2 cellular contexts compared by ENCODE assay signal in the genomic region with DNA sequence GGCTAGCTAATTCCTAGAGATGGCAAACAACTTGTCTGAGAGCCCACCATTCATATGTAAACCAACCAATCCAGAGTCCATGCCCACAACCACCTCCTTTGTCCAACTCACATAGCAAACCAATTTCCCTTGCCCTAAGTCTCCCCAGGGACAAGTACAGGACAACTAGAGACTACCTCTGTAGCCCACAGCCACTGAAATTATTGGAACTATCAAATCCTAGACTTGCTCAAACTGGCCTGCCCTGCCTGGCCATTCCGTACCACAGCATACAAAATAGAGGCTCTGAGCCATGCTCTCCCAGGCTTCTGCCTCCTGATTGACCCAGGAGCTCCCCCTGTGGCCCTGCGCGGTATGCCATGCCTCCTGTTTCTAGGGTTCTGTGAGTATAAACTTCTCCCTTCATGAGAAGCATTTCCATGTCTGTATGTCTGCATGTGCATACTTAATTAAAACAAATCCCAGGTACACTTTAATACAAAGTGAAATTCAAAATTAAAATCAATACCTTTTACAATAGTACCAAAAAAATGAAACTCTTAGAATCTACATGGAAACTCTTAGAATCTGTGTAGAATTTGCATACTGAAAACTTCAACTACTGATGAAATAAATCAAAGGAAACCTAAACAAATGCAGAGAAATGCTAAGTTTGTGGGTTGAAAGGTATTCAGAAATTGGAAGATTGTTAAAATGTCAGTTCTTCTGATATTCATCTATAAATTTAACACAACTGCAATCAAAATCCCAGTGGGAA.
TF ChIP-seq lines count a peak whose summit lies in the region.

No MANE protein-coding gene starts in this region.

TF ChIP-seq in SK-N-SH, 30 proteins besides CTCF, POLR2A, EP300 and RAD21 (continued from another document):
- TF ChIP-seq, protein P1, sequence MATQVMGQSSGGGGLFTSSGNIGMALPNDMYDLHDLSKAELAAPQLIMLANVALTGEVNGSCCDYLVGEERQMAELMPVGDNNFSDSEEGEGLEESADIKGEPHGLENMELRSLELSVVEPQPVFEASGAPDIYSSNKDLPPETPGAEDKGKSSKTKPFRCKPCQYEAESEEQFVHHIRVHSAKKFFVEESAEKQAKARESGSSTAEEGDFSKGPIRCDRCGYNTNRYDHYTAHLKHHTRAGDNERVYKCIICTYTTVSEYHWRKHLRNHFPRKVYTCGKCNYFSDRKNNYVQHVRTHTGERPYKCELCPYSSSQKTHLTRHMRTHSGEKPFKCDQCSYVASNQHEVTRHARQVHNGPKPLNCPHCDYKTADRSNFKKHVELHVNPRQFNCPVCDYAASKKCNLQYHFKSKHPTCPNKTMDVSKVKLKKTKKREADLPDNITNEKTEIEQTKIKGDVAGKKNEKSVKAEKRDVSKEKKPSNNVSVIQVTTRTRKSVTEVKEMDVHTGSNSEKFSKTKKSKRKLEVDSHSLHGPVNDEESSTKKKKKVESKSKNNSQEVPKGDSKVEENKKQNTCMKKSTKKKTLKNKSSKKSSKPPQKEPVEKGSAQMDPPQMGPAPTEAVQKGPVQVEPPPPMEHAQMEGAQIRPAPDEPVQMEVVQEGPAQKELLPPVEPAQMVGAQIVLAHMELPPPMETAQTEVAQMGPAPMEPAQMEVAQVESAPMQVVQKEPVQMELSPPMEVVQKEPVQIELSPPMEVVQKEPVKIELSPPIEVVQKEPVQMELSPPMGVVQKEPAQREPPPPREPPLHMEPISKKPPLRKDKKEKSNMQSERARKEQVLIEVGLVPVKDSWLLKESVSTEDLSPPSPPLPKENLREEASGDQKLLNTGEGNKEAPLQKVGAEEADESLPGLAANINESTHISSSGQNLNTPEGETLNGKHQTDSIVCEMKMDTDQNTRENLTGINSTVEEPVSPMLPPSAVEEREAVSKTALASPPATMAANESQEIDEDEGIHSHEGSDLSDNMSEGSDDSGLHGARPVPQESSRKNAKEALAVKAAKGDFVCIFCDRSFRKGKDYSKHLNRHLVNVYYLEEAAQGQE (IDR thresholded peaks at IDR 0.05; ENCODE audit: low read depth, low read length): no peak
- TF ChIP-seq MEF2A (IDR thresholded peaks at IDR 0.05; ENCODE audit: borderline replicate concordance, low read depth) (no peak), NRF1 (IDR thresholded peaks at IDR 0.05; ENCODE audit: low read depth, low read length) (no peak), TEAD4 (IDR thresholded peaks at IDR 0.05; ENCODE audit: borderline replicate concordance, insufficient read depth) (no peak), SMC3 (IDR thresholded peaks at IDR 0.05; ENCODE audit: low read depth, low read length) (peak; percentile 44), RCOR1 (IDR thresholded peaks at IDR 0.05; ENCODE audit: low read length) (no peak), SIN3A (IDR thresholded peaks at IDR 0.05; ENCODE audit: borderline replicate concordance, low read depth, low read length) (no peak), POLR2AphosphoS5 (IDR thresholded peaks at IDR 0.05; ENCODE audit: low read depth, low read length) (no peak), GATA2 (CRISPR knock-in tag; IDR thresholded peaks at IDR 0.05) (no peak), EZH2phosphoT487 (IDR thresholded peaks at IDR 0.05; ENCODE audit: borderline replicate concordance, low read depth) (no peak)
- TF ChIP-seq, protein P2, sequence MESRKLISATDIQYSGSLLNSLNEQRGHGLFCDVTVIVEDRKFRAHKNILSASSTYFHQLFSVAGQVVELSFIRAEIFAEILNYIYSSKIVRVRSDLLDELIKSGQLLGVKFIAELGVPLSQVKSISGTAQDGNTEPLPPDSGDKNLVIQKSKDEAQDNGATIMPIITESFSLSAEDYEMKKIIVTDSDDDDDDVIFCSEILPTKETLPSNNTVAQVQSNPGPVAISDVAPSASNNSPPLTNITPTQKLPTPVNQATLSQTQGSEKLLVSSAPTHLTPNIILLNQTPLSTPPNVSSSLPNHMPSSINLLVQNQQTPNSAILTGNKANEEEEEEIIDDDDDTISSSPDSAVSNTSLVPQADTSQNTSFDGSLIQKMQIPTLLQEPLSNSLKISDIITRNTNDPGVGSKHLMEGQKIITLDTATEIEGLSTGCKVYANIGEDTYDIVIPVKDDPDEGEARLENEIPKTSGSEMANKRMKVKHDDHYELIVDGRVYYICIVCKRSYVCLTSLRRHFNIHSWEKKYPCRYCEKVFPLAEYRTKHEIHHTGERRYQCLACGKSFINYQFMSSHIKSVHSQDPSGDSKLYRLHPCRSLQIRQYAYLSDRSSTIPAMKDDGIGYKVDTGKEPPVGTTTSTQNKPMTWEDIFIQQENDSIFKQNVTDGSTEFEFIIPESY (IDR thresholded peaks at IDR 0.05; ENCODE audit: borderline replicate concordance, low read depth): no peak
- TF ChIP-seq, protein P3, sequence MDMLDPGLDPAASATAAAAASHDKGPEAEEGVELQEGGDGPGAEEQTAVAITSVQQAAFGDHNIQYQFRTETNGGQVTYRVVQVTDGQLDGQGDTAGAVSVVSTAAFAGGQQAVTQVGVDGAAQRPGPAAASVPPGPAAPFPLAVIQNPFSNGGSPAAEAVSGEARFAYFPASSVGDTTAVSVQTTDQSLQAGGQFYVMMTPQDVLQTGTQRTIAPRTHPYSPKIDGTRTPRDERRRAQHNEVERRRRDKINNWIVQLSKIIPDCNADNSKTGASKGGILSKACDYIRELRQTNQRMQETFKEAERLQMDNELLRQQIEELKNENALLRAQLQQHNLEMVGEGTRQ (IDR thresholded peaks at IDR 0.05; ENCODE audit: borderline replicate concordance, low read depth, low read length): no peak
- TF ChIP-seq, protein P4, sequence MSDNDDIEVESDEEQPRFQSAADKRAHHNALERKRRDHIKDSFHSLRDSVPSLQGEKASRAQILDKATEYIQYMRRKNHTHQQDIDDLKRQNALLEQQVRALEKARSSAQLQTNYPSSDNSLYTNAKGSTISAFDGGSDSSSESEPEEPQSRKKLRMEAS (IDR thresholded peaks at IDR 0.05; ENCODE audit: low read depth): peak; percentile 56; the same call in 1 of the 2 replicates

TF ChIP-seq in GM12878, 131 proteins besides CTCF, POLR2A, EP300 and RAD21 (continued from another document):
- TF ChIP-seq TARDBP (IDR thresholded peaks at IDR 0.05; ENCODE audit: borderline replicate concordance) (no peak), POLR2AphosphoS5 (IDR thresholded peaks at IDR 0.05; ENCODE audit: low read length) (no peak), TCF12 (IDR thresholded peaks at IDR 0.05; ENCODE audit: low read depth, low read length) (no peak), PAX5 (IDR thresholded peaks at IDR 0.05; ENCODE audit: borderline replicate concordance, low read depth, low read length) (no peak), SMARCA5 (IDR thresholded peaks at IDR 0.05) (peak; percentile 70; the same call in 1 of the 2 replicates), YY1 (IDR thresholded peaks at IDR 0.05; ENCODE audit: low read depth, low read length) (peak; percentile 56; the same call in 1 of the 2 replicates)
